1 cellular context compared by ENCODE assay signal in genomic region chr19:6319376-6319775, GRCh38.
TF ChIP-seq lines count a peak whose summit lies in the region.

No MANE protein-coding gene starts in this region.

TF ChIP-seq in K562, 482 proteins besides CTCF, POLR2A, EP300 and RAD21:
- TF ChIP-seq NFYB (IDR thresholded peaks at IDR 0.05; ENCODE audit: extremely low read depth, insufficient read length) (no peak), ZNF24 (IDR thresholded peaks at IDR 0.05) (peak; percentile 88), COPS2 (conservative IDR thresholded peaks at IDR 0.05) (no peak), HDAC1 (IDR thresholded peaks at IDR 0.05) (no peak), HLTF (IDR thresholded peaks at IDR 0.05) (no peak), SIX5 (IDR thresholded peaks at IDR 0.05; ENCODE audit: borderline replicate concordance in 1 of 2, insufficient read depth in 1 of 2, low read depth in 1 of 2, low read length in 2 of 2) (no peak), ZKSCAN1 (IDR thresholded peaks at IDR 0.05; ENCODE audit: low read depth, low read length) (peak; percentile 88), ZNF75A (CRISPR knock-in tag; IDR thresholded peaks at IDR 0.05) (no peak), STAT5A (IDR thresholded peaks at IDR 0.05; ENCODE audit: borderline replicate concordance, low read length) (no peak)
